3 cellular contexts compared by ENCODE assay signal in the genomic region with DNA sequence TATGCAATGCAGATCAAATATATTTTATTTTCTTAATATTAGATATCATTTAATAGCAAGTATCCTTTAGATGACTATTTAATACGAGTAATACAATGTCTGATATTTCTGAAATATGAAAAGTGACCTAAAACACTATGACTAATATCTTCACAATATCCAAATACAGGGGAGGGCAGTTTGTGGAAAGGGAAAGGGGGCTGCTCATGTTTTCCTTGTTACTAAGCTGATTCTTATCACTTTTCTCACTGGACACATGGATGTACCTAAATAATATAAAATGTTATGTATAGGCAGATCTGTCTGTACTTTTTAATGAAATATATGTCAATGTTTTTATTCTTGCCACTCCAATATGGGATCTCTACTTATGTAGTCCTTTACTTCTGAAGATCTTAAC.
"Had no signal": no experiment of that assay in that cellular context is flagged by ENCODE, and none has a peak within 500 bp of the region (broad histone marks: within the 10 kb centered on the region; RNA-seq: fewer than 3 reads in every experiment).

No MANE protein-coding gene starts in this region.

- ATAC-seq: GM12878 had no signal

- DNase-seq: GDM1, GF-D8 had no signal

- H3K4me3 ChIP-seq: GM12878 had no signal
